Comparison of ENCODE assay signal across 11 cellular contexts in the genomic region with DNA sequence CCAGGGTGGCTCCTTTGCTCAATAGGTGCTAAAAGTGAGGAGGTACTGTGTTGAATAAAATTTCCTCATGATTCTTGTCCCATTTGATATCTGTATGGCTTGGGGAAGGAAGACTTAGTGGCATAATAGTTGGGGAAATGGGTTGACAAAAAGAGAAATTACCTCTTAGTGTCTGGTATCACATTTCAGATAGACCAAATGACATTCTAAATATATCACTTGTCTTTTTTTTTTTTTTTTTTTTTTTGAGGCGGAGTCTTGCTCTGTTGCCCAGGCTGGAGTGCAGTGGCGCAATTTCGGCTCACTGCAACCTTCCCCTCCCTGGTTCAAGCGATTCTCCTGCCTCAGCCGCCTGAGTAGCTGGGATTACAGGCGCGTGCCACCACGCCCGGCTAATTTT. TPM values are rescaled to one million over a fixed set of nuclear protein-coding genes. Genes with fewer than 3 reads are reported as not detected.
A peak's percentile ranks its signal among the peaks of the same experiment; 100 is the strongest.
DNase-seq lines count a peak whose midpoint lies in the region; ATAC-seq, FAIRE-seq and TF ChIP-seq lines count a peak whose summit lies in the region.
"Not testable (repeated sequence)": the region's sequence is repeated elsewhere in the genome, so short reads cannot be mapped to it uniquely, and the experiment has no call there.
"Had no signal": no experiment of that assay in that cellular context is flagged by ENCODE, and none has a peak within 500 bp of the region (broad histone marks: within the 10 kb centered on the region; RNA-seq: fewer than 3 reads in every experiment).

No MANE protein-coding gene starts in this region.

- H3K4me2 ChIP-seq in HCT116 (ENCODE audit: low read length) (peak overlapping the region; percentile 75; the same call in 1 of the 2 replicates), PC-9 (peak overlapping the region; percentile 81)
- not testable (repeated sequence) for H3K4me2 ChIP-seq in neural cell (ENCODE audit: low read length)

- H3K27ac ChIP-seq in HCT116 (ENCODE audit: low read depth, low read length); PC-9; kidney (ENCODE audit: low read depth in 2 of 2, low read length in 2 of 2); neural cell (ENCODE audit: low read length): not testable (repeated sequence)

- H3K27me3 ChIP-seq in HCT116 (ENCODE audit: insufficient read depth, low read length); PC-9 (ENCODE audit: insufficient read depth, low read depth); neural cell (ENCODE audit: insufficient read depth, low read depth, low read length): not testable (repeated sequence)

- not testable (repeated sequence) for TF ChIP-seq EP300 in neural cell (conservative IDR thresholded peaks at IDR 0.05; ENCODE audit: poor library complexity, severe bottlenecking)

- TF ChIP-seq POLR2A in HCT116 (IDR thresholded peaks at IDR 0.05; ENCODE audit: borderline replicate concordance, extremely low read depth, insufficient read depth, insufficient read length) = not testable (repeated sequence)

- not testable (repeated sequence) for BruUV-seq in HCT116 (replicated peaks; lab: Mats Ljungman, UMichigan); PC-9 (replicated peaks; lab: Mats Ljungman, UMichigan)

- ATAC-seq in HCT116 = not testable (repeated sequence)

- not testable (repeated sequence) for H3K9ac ChIP-seq in HCT116 (ENCODE audit: low read length); neural cell (ENCODE audit: low read length)
- peak overlapping the region in 1 of 2 donors; percentile 41 for H3K9ac ChIP-seq in kidney (ENCODE audit: low read length in 2 of 2)

- H2AFZ ChIP-seq in HCT116 (ENCODE audit: low read depth, low read length, poor library complexity, severe bottlenecking); PC-9; neural cell (ENCODE audit: low read depth, low read length): not testable (repeated sequence)

- H3K4me3 ChIP-seq in HCT116 (replicated peaks in 1 of 2; ENCODE audit: low read depth in 1 of 2, low read length in 2 of 2) = not testable (repeated sequence)
- peak overlapping the region; percentile 71; the same call in 1 of the 2 replicates for H3K4me3 ChIP-seq in PC-9
- peak overlapping the region; percentile 52 to 63 for H3K4me3 ChIP-seq in kidney (ENCODE audit: low read length in 2 of 2)
- peak overlapping the region; percentile 69 for H3K4me3 ChIP-seq in neural cell (ENCODE audit: low read length)

- H3K36me3 ChIP-seq in HCT116 (ENCODE audit: control insufficient read depth in 1 of 2, insufficient read depth in 2 of 2, low read length in 2 of 2); PC-9 (ENCODE audit: low read depth); kidney (ENCODE audit: control insufficient read depth in 1 of 2, insufficient read depth in 2 of 2, low read length in 2 of 2); neural cell (ENCODE audit: insufficient read depth, low read length): not testable (repeated sequence)

- not testable (repeated sequence) for H3K9me3 ChIP-seq in HCT116 (ENCODE audit: control insufficient read depth in 1 of 2, insufficient read depth in 1 of 2, low read depth in 1 of 2, low read length in 2 of 2); PC-9 (ENCODE audit: insufficient read depth, low read depth); kidney (ENCODE audit: control insufficient read depth in 1 of 2, low read length in 2 of 2); neural cell (ENCODE audit: low read length)

- intact Hi-C loops in HCT116 (cut with micrococcal nuclease); PC-9 (cut with micrococcal nuclease; ENCODE audit: unreplicated experiment); kidney (cut with DNase I): not testable (repeated sequence)

- TF ChIP-seq CTCF in HCT116 (IDR thresholded peaks at IDR 0.05 in 2 of 3, conservative IDR thresholded peaks at IDR 0.05 in 1 of 3; ENCODE audit: borderline replicate concordance in 1 of 3, insufficient read depth in 1 of 3, low read depth in 2 of 3, low read length in 2 of 3); PC-9 (conservative IDR thresholded peaks at IDR 0.05); chondrocyte (IDR thresholded peaks at IDR 0.05); glutamatergic neuron (IDR thresholded peaks at IDR 0.05; ENCODE audit: partially characterized antibody, unreplicated experiment); kidney (IDR thresholded peaks at IDR 0.05; ENCODE audit: borderline replicate concordance, extremely low read depth, insufficient read depth); neural cell (IDR thresholded peaks at IDR 0.05; ENCODE audit: poor library complexity, severe bottlenecking); progenitor cell of endocrine pancreas (IDR thresholded peaks at IDR 0.05; ENCODE audit: unreplicated experiment): not testable (repeated sequence)

- peaks cover 50% of the 10 kb centered on the region for H3K4me1 Mint-ChIP-seq in chondrocyte (ENCODE audit: low read depth)
- not testable (repeated sequence) for H3K4me1 Mint-ChIP-seq in glutamatergic neuron (ENCODE audit: low read depth, unreplicated experiment); progenitor cell of endocrine pancreas (ENCODE audit: low read depth)

- H3K36me3 Mint-ChIP-seq in chondrocyte (ENCODE audit: low read depth); glutamatergic neuron (ENCODE audit: unreplicated experiment); progenitor cell of endocrine pancreas (ENCODE audit: insufficient read depth): not testable (repeated sequence)

- RAD21 ChIA-PET in HCT116 (lab: Charles Lee; ENCODE audit: low non-redundant PET in 1 of 2, low total read pairs in 2 of 2, uncharacterized antibody in 2 of 2, unreplicated experiment in 2 of 2) = not testable (repeated sequence)

- not testable (repeated sequence) for H3K27me3 Mint-ChIP-seq in chondrocyte (ENCODE audit: low read depth); glutamatergic neuron (ENCODE audit: unreplicated experiment); progenitor cell of endocrine pancreas

- peaks cover 18% of the 10 kb centered on the region; the same call in 1 of the 2 replicates for H3F3A ChIP-seq in PC-9 (ENCODE audit: insufficient read depth, low read depth)
- H3F3A ChIP-seq in neural cell (ENCODE audit: insufficient read depth, low read length, poor library complexity, severe bottlenecking) = not testable (repeated sequence)

- POLR2A ChIA-PET in HCT116 (lab: Charles Lee) = not testable (repeated sequence)
- POLR2A ChIA-PET in PC-9 (lab: Charles Lee; ENCODE audit: unreplicated experiment) = interaction anchor here (0.7 kb wide), 1 partner anchor 694 kb away, joined by 4 read pairs; no protein-coding TSS in a partner anchor

- not testable (repeated sequence) for H3K79me2 ChIP-seq in HCT116 (ENCODE audit: insufficient read depth, low read length); PC-9 (ENCODE audit: low read depth); neural cell (replicated peaks; ENCODE audit: insufficient read depth, low read length)

- H3K4me3 Mint-ChIP-seq in chondrocyte (ENCODE audit: unreplicated experiment) = peak overlapping the region; percentile 73
- H3K4me3 Mint-ChIP-seq in glutamatergic neuron (ENCODE audit: unreplicated experiment) = peak overlapping the region; percentile 38
- H3K4me3 Mint-ChIP-seq in progenitor cell of endocrine pancreas (ENCODE audit: low read depth) = peak overlapping the region; percentile 74

- H3K9me2 ChIP-seq in HCT116 (ENCODE audit: insufficient read depth); PC-9 (ENCODE audit: insufficient read depth); neural cell (ENCODE audit: insufficient read depth, low read length): not testable (repeated sequence)

- not testable (repeated sequence) for FAIRE-seq in kidney (lab: Jason Lieb, UNC)

- not testable (repeated sequence) for TF ChIP-seq RAD21 in HCT116 (IDR thresholded peaks at IDR 0.05; ENCODE audit: low read depth); neural cell (conservative IDR thresholded peaks at IDR 0.05)

- not testable (repeated sequence) for H3K27ac Mint-ChIP-seq in chondrocyte (ENCODE audit: unreplicated experiment); glutamatergic neuron (ENCODE audit: unreplicated experiment); progenitor cell of endocrine pancreas

- not testable (repeated sequence) for DNase-seq in HCT116 (ENCODE audit: low read depth, low spot score); PC-9; chondrocyte (ENCODE audit: low spot score); glutamatergic neuron; kidney; progenitor cell of endocrine pancreas (ENCODE audit: low spot score, unreplicated experiment)

- H3K4me1 ChIP-seq in HCT116 (ENCODE audit: control insufficient read depth in 1 of 2, insufficient read depth in 2 of 2, low read length in 2 of 2); kidney (ENCODE audit: control insufficient read depth in 1 of 2, insufficient read depth in 1 of 2, low read depth in 1 of 2, low read length in 2 of 2): not testable (repeated sequence)
- peaks cover 52% of the 10 kb centered on the region for H3K4me1 ChIP-seq in PC-9 (replicated peaks; ENCODE audit: insufficient read depth)

- not testable (repeated sequence) for H3K9me3 Mint-ChIP-seq in chondrocyte (ENCODE audit: low read depth); glutamatergic neuron (ENCODE audit: unreplicated experiment); progenitor cell of endocrine pancreas (ENCODE audit: low read depth)

- H4K20me1 ChIP-seq in HCT116 (ENCODE audit: insufficient read depth); PC-9 (ENCODE audit: insufficient read depth); neural cell (ENCODE audit: insufficient read depth): not testable (repeated sequence)

- CTCF ChIA-PET in HCT116 (lab: Charles Lee); PC-9 (lab: Charles Lee): not testable (repeated sequence)

RNA-seq across cellular contexts. Expression of gene CCDC160, which starts 1.2 kb away (rescaled TPM):
- not detected for total RNA-seq in HCT116 (2021; ENCODE audit: unreplicated experiment)
- polyA plus RNA-seq in HCT116 (2012) = 0.04 TPM in 1 of 2 replicates, not detected in the other
- total RNA-seq in PC-9 (2021) = 0.23 and 0.48 TPM in 2 replicates
- 0.70 to 1.6 TPM (median 0.87 TPM) in 3 replicates for total RNA-seq in chondrocyte
- 0.69 TPM for total RNA-seq in glutamatergic neuron (ENCODE audit: unreplicated experiment)
- total RNA-seq in kidney = 4.9 TPM
- 7.0 TPM for polyA plus RNA-seq in kidney (ENCODE audit: insufficient read depth, low read depth, low replicate concordance)
- polyA plus RNA-seq in neural cell = 1.6 and 4.3 TPM in 2 replicates
- polyA minus RNA-seq in neural cell = 3.1 and 3.4 TPM in 2 replicates
- 2.1 and 2.7 TPM in 2 replicates for total RNA-seq in progenitor cell of endocrine pancreas
- total RNA-seq: A673; CD4-positive, CD25-positive, alpha-beta regulatory T cell; Right ventricle myocardium superior; RPMI7951 had no signal
- polyA plus RNA-seq: CD4-positive, CD25-positive, alpha-beta regulatory T cell had no signal
